In genomic region chr12:132948146-132949066, GRCh38 we compare ENCODE assay signal across 24 cellular contexts. TPM values are rescaled to one million over a fixed set of nuclear protein-coding genes. Genes with fewer than 3 reads are reported as not detected.
DNase-seq lines count a peak whose midpoint lies in the region; ATAC-seq, FAIRE-seq and TF ChIP-seq lines count a peak whose summit lies in the region.
"Had no signal": no experiment of that assay in that cellular context is flagged by ENCODE, and none has a peak within 500 bp of the region (broad histone marks: within the 10 kb centered on the region; RNA-seq: fewer than 3 reads in every experiment).

No MANE protein-coding gene starts in this region.

- peaks cover 8% of the 10 kb centered on the region for H3K4me1 ChIP-seq in SJSA1 (replicated peaks)

- TF ChIP-seq CTCF in bronchial epithelial cell (IDR thresholded peaks at IDR 0.05; ENCODE audit: insufficient read depth, low read length, severe bottlenecking), result no peak
- no peak for TF ChIP-seq CTCF in glutamatergic neuron (IDR thresholded peaks at IDR 0.05; ENCODE audit: partially characterized antibody, unreplicated experiment)
- no peak for TF ChIP-seq CTCF in osteocyte (IDR thresholded peaks at IDR 0.05)

- peaks cover 25% of the 10 kb centered on the region for H3K27me3 ChIP-seq in SJSA1 (replicated peaks)
- no peaks in the 10 kb centered on the region for H3K27me3 ChIP-seq in bronchial epithelial cell (ENCODE audit: control insufficient read depth, insufficient read depth, low read length)

- no peak overlapping the region for H3K27ac ChIP-seq in SJSA1

- H3K27me3 Mint-ChIP-seq in glutamatergic neuron (ENCODE audit: unreplicated experiment) (peaks cover 4% of the 10 kb centered on the region), osteocyte (ENCODE audit: unreplicated experiment) (no peaks in the 10 kb centered on the region)
- H3K27me3 Mint-ChIP-seq: CD4-positive, alpha-beta memory T cell had no signal

- H3K4me1 Mint-ChIP-seq in glutamatergic neuron (ENCODE audit: low read depth, unreplicated experiment), result no peaks in the 10 kb centered on the region
- no peaks in the 10 kb centered on the region for H3K4me1 Mint-ChIP-seq in osteocyte (ENCODE audit: unreplicated experiment)
- H3K4me1 Mint-ChIP-seq: GM23338, H9 had no signal

- H3K36me3 ChIP-seq in SJSA1 (peaks cover 4% of the 10 kb centered on the region; the same call in 1 of the 2 replicates), bronchial epithelial cell (ENCODE audit: control insufficient read depth, insufficient read depth, low read length) (peaks cover 6% of the 10 kb centered on the region)

- H3K36me3 Mint-ChIP-seq in glutamatergic neuron (ENCODE audit: unreplicated experiment) (peaks cover 55% of the 10 kb centered on the region), osteocyte (ENCODE audit: unreplicated experiment) (peaks cover 63% of the 10 kb centered on the region)

- H3K4me3 Mint-ChIP-seq in glutamatergic neuron (ENCODE audit: unreplicated experiment) (no peak overlapping the region), osteocyte (ENCODE audit: unreplicated experiment) (no peak overlapping the region)
- H3K4me3 Mint-ChIP-seq: CD4-positive, alpha-beta memory T cell; GM23338; H9 had no signal

- peaks cover 85% of the 10 kb centered on the region for H3K9me3 ChIP-seq in SJSA1 (replicated peaks)

- H3K27ac Mint-ChIP-seq in glutamatergic neuron (ENCODE audit: unreplicated experiment) (peak overlapping the region; percentile 17), osteocyte (ENCODE audit: unreplicated experiment) (no peak overlapping the region)
- H3K27ac Mint-ChIP-seq: CD4-positive, alpha-beta memory T cell; GM23338; H9 had no signal

- no peak overlapping the region for H3K4me3 ChIP-seq in SJSA1
- H3K4me3 ChIP-seq in bronchial epithelial cell (ENCODE audit: low read depth, low read length), result no peak overlapping the region
- H3K4me3 ChIP-seq: GM23338 had no signal

- H3K9me3 Mint-ChIP-seq in glutamatergic neuron (ENCODE audit: unreplicated experiment) (peaks cover 38% of the 10 kb centered on the region), osteocyte (ENCODE audit: unreplicated experiment) (peaks cover 37% of the 10 kb centered on the region)

- DNase-seq in SJSA1 (ENCODE audit: low read depth in 1 of 2, low spot score in 2 of 2) (peak; percentile 64 to 91), bronchial epithelial cell (ENCODE audit: low read depth) (no peak), glutamatergic neuron (no peak), osteocyte (ENCODE audit: extremely low spot score, unreplicated experiment) (peak; percentile 81)
- DNase-seq: C1 segment of cervical spinal cord; CD4-positive, alpha-beta memory T cell; COR-L47; H9; Karpas-422; NCI-H1105; NCI-H1436 treated with DMSO at 0.1 percent for 48 hours; NCI-H187 treated with DMSO at 0.1 percent for 48 hours; NCI-H2171 treated with DMSO at 0.1 percent for 48 hours; NCI-H345; NCI-H510A treated with DMSO at 0.1 percent for 48 hours had no signal

- ATAC-seq in HG02981 (IDR thresholded peaks at IDR 0.05; ENCODE audit: unreplicated experiment), result no peak
- no peak for ATAC-seq in GM21529 (IDR thresholded peaks at IDR 0.05; ENCODE audit: unreplicated experiment)
- ATAC-seq in GM18870 (IDR thresholded peaks at IDR 0.05; ENCODE audit: unreplicated experiment), result no peak
- ATAC-seq: GM23338, SK-N-SH treated with all-trans-retinoic acid at 6 μM for 48 hours had no signal

- FAIRE-seq in bronchial epithelial cell (lab: Jason Lieb, UNC), result peak; percentile 47
- FAIRE-seq: A204.1, G401.6, RCC 7860 had no signal

RNA-seq across cellular contexts. Expression of gene ZNF605, which starts 7.7 kb away (rescaled TPM):
- total RNA-seq in SJSA1 (2014; rRNA removed; shearing (Covaris generic)), result 0.32 and 0.88 TPM in 2 replicates
- total RNA-seq in bronchial epithelial cell (6.3 and 9.6 TPM in 2 replicates), glutamatergic neuron (ENCODE audit: unreplicated experiment) (21.7 TPM), osteocyte (17.8 and 19.1 TPM in 2 replicates)
- total RNA-seq: HT-29 had no signal

RNA-seq across cellular contexts. Expression of gene ZNF26, which starts 37.8 kb away (rescaled TPM):
- 5.8 and 10.4 TPM in 2 replicates for total RNA-seq in SJSA1 (2014; rRNA removed; shearing (Covaris generic))
- total RNA-seq in bronchial epithelial cell (13.4 and 14.1 TPM in 2 replicates), glutamatergic neuron (ENCODE audit: unreplicated experiment) (15.9 TPM), osteocyte (13.6 and 16.3 TPM in 2 replicates)

Comparison
In these comparisons a context has a peak if more than half of its experiments do, and no peak if none do; other contexts are left out.
1. DNase-seq: peak in SJSA1 (2 of 2) and osteocyte (single experiment); none in bronchial epithelial cell (single experiment) and glutamatergic neuron (single experiment).